Comparison of ENCODE assay signal across 29 cellular contexts in the genomic region with DNA sequence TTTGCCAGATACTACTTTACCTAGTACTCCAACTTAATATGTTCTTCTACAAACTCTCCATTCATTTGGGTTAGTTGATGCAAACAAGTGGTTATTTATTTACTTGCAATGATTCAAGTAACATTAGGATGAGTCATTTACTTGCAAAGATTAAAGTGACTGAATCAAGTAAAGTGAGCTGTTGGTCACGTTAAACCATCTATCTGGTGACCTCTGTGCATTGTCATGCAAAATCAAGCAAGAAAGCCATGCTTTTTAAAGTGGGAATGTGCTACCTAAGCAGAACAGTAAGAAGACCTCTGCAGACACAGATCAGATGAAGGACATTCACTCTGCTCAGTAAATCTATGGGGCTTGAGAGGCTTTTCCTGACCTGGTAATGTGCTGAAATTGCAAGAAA.
A peak's percentile ranks its signal among the peaks of the same experiment; 100 is the strongest.
DNase-seq lines count a peak whose midpoint lies in the region; ATAC-seq, FAIRE-seq and TF ChIP-seq lines count a peak whose summit lies in the region.
"Had no signal": no experiment of that assay in that cellular context is flagged by ENCODE, and none has a peak within 500 bp of the region (broad histone marks: within the 10 kb centered on the region; RNA-seq: fewer than 3 reads in every experiment).

No MANE protein-coding gene starts in this region.

- FAIRE-seq in bronchial epithelial cell (lab: Jason Lieb, UNC): no peak
- FAIRE-seq: astrocyte, G401.6, HTR-8/SVneo had no signal

- peak; percentile 3 for DNase-seq in MCF 10A (ENCODE audit: unreplicated experiment)
- DNase-seq in breast epithelium (ENCODE audit: low spot score in 2 of 2): no peak
- peak; percentile 12 for DNase-seq in bronchial epithelial cell (ENCODE audit: low read depth)
- no peak for DNase-seq in activated effector memory CD4-positive, alpha-beta T cell treated with Interleukin-2 at 50 U/mL for 16 hours
- no peak for DNase-seq in left lobe of liver (ENCODE audit: low spot score)
- no peak for DNase-seq in activated CD4-positive, alpha-beta T cell treated with anti-CD3 and anti-CD28 coated beads, Interleukin-2, amount 50 U/mL, for 4 hours
- no peak for DNase-seq in vagina (ENCODE audit: extremely low spot score in 2 of 2)
- DNase-seq: 8988T; activated CD8-positive, alpha-beta memory T cell treated with anti-CD3 and anti-CD28 coated beads for 24 hours; activated gamma-delta T cell; activated naive CD8-positive, alpha-beta T cell treated with anti-CD3 and anti-CD28 coated beads, Interleukin-2, amount 10 ng/mL, durations not matched to agents 7 days and 5 days; AML-193; CD4-positive, alpha-beta memory T cell; dermis blood vessel endothelial cell; H7; KG1; MM.1S; naive thymus-derived CD8-positive, alpha-beta T cell; NCI-H1417; NCI-H2081; NCI-H345; occipital lobe; SK-N-SH; stimulated activated naive CD4-positive, alpha-beta T cell treated with Interleukin-2 at 50 U/mL for 16 hours; T-helper 2 cell had no signal

- H3K27me3 Mint-ChIP-seq in MCF 10A (ENCODE audit: insufficient read depth, unreplicated experiment): no peaks in the 10 kb centered on the region
- H3K27me3 Mint-ChIP-seq: activated naive CD8-positive, alpha-beta T cell treated with anti-CD3 and anti-CD28 coated beads, Interleukin-2, amount 10 ng/mL, durations not matched to agents 7 days and 5 days; CD4-positive, alpha-beta memory T cell had no signal

- intact Hi-C loops in MCF 10A (cut with micrococcal nuclease): no loop called here
- intact Hi-C loops in breast epithelium (cut with DNase I; ENCODE audit: low total_unique reads): no loop called here
- intact Hi-C loops in vagina (cut with DNase I): no loop called here

- no peaks in the 10 kb centered on the region for H3K9me3 Mint-ChIP-seq in MCF 10A (ENCODE audit: unreplicated experiment)
- H3K9me3 Mint-ChIP-seq: activated naive CD8-positive, alpha-beta T cell treated with anti-CD3 and anti-CD28 coated beads, Interleukin-2, amount 10 ng/mL, durations not matched to agents 7 days and 5 days had no signal

- no TSS peak for BruUV-seq in MCF 10A (replicated peaks; lab: Mats Ljungman, UMichigan)

- H3K9me3 ChIP-seq in breast epithelium (no peaks in the 10 kb centered on the region), iPS-20b (ENCODE audit: insufficient read depth, low read depth, low read length) (no peaks in the 10 kb centered on the region), vagina (no peaks in the 10 kb centered on the region)
- H3K9me3 ChIP-seq: SK-N-SH had no signal

- H3K27ac ChIP-seq in breast epithelium: no peak overlapping the region
- no peak overlapping the region for H3K27ac ChIP-seq in iPS-20b (ENCODE audit: low read length)
- H3K27ac ChIP-seq in vagina: no peak overlapping the region

- no peak overlapping the region for H3K9ac ChIP-seq in iPS-20b (ENCODE audit: low read depth, low read length)
- H3K9ac ChIP-seq: SK-N-SH had no signal

- H3K4me1 ChIP-seq in breast epithelium (no peaks in the 10 kb centered on the region), iPS-20b (ENCODE audit: insufficient read depth, low read length) (peaks cover 9% of the 10 kb centered on the region; the same call in 1 of the 2 replicates), vagina (no peaks in the 10 kb centered on the region)

- no peak overlapping the region for H3K4me3 Mint-ChIP-seq in MCF 10A (ENCODE audit: unreplicated experiment)
- H3K4me3 Mint-ChIP-seq: activated naive CD8-positive, alpha-beta T cell treated with anti-CD3 and anti-CD28 coated beads, Interleukin-2, amount 10 ng/mL, durations not matched to agents 7 days and 5 days; CD4-positive, alpha-beta memory T cell; naive thymus-derived CD8-positive, alpha-beta T cell had no signal

- no peaks in the 10 kb centered on the region for H3K4me1 Mint-ChIP-seq in MCF 10A (ENCODE audit: insufficient read depth, unreplicated experiment)
- H3K4me1 Mint-ChIP-seq: activated naive CD8-positive, alpha-beta T cell treated with anti-CD3 and anti-CD28 coated beads, Interleukin-2, amount 10 ng/mL, durations not matched to agents 7 days and 5 days; CD4-positive, alpha-beta memory T cell; naive thymus-derived CD8-positive, alpha-beta T cell had no signal

- no peak overlapping the region for H3K4me3 ChIP-seq in breast epithelium
- no peak overlapping the region for H3K4me3 ChIP-seq in bronchial epithelial cell (ENCODE audit: low read depth, low read length)
- 0 out of 2 replicates have a peak overlapping the region, but pooled peaks have one; percentile 15 for H3K4me3 ChIP-seq in iPS-20b (ENCODE audit: low read length)
- H3K4me3 ChIP-seq in vagina: no peak overlapping the region

- CTCF ChIA-PET in MCF 10A (lab: Yijun Ruan, JAX): no interaction called here

- ATAC-seq in left lobe of liver: no peak
- ATAC-seq: naive thymus-derived CD8-positive, alpha-beta T cell had no signal

- no peak overlapping the region for H3K27ac Mint-ChIP-seq in MCF 10A (ENCODE audit: low read depth, unreplicated experiment)
- H3K27ac Mint-ChIP-seq: activated naive CD8-positive, alpha-beta T cell treated with anti-CD3 and anti-CD28 coated beads, Interleukin-2, amount 10 ng/mL, durations not matched to agents 7 days and 5 days; CD4-positive, alpha-beta memory T cell; naive thymus-derived CD8-positive, alpha-beta T cell had no signal

- POLR2A ChIA-PET in MCF 10A (lab: Yijun Ruan, JAX): no interaction called here

- H3K27me3 ChIP-seq in breast epithelium (no peaks in the 10 kb centered on the region), bronchial epithelial cell (ENCODE audit: control insufficient read depth, insufficient read depth, low read length) (no peaks in the 10 kb centered on the region), iPS-20b (ENCODE audit: insufficient read depth, low read length) (no peaks in the 10 kb centered on the region), vagina (no peaks in the 10 kb centered on the region)

- no peaks in the 10 kb centered on the region for H3K36me3 Mint-ChIP-seq in MCF 10A (ENCODE audit: insufficient read depth, unreplicated experiment)
- H3K36me3 Mint-ChIP-seq: activated naive CD8-positive, alpha-beta T cell treated with anti-CD3 and anti-CD28 coated beads, Interleukin-2, amount 10 ng/mL, durations not matched to agents 7 days and 5 days; CD4-positive, alpha-beta memory T cell; naive thymus-derived CD8-positive, alpha-beta T cell had no signal

- H3K36me3 ChIP-seq in breast epithelium: no peaks in the 10 kb centered on the region
- no peaks in the 10 kb centered on the region for H3K36me3 ChIP-seq in bronchial epithelial cell (ENCODE audit: control insufficient read depth, insufficient read depth, low read length)
- H3K36me3 ChIP-seq in iPS-20b (ENCODE audit: insufficient read depth, low read depth, low read length): no peaks in the 10 kb centered on the region
- H3K36me3 ChIP-seq in vagina: no peaks in the 10 kb centered on the region

- TF ChIP-seq CTCF in MCF 10A (IDR thresholded peaks at IDR 0.05; ENCODE audit: unreplicated experiment) (no peak), breast epithelium (IDR thresholded peaks at IDR 0.05) (no peak), bronchial epithelial cell (IDR thresholded peaks at IDR 0.05; ENCODE audit: insufficient read depth, low read length, severe bottlenecking) (no peak), vagina (IDR thresholded peaks at IDR 0.05) (no peak)

- TF ChIP-seq POLR2A in breast epithelium (IDR thresholded peaks at IDR 0.05) (no peak), vagina (IDR thresholded peaks at IDR 0.05) (no peak)

Comparison
In these comparisons a context has a peak if more than half of its experiments do, and no peak if none do; other contexts are left out.
1. DNase-seq: peak in MCF 10A (single experiment) and bronchial epithelial cell (single experiment); none in breast epithelium (0 of 2), activated effector memory CD4-positive, alpha-beta T cell treated with Interleukin-2 at 50 U/mL for 16 hours (single experiment), left lobe of liver (single experiment), activated CD4-positive, alpha-beta T cell treated with anti-CD3 and anti-CD28 coated beads, Interleukin-2, amount 50 U/mL, for 4 hours (0 of 2) and vagina (0 of 2).